Comparison of ENCODE assay signal across 10 cellular contexts in the genomic region with DNA sequence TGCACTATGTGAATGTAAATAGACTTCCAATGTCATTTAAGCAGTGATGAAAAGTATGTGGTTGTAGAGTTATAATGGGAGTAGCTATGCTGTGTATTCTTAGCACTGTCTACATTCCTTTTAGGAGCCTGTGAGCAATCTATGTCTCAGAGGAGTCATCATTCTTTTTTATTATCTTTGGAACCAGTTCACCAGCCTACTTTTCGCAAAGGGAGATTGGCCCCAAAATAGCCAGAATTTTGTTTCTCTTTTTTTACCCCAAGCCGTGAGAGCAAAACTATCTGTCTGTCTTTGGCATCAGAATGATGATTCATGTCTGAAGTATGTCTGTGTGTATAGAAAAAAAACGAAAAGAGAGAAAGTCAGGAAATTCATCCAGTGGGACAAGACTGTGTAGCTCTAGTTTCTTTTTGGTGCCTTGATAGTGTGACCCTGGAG. TPM values are rescaled to one million over a fixed set of nuclear protein-coding genes. Genes with fewer than 3 reads are reported as not detected.
DNase-seq lines count a peak whose midpoint lies in the region; ATAC-seq, FAIRE-seq and TF ChIP-seq lines count a peak whose summit lies in the region.
"Had no signal": no experiment of that assay in that cellular context is flagged by ENCODE, and none has a peak within 500 bp of the region (broad histone marks: within the 10 kb centered on the region; RNA-seq: fewer than 3 reads in every experiment).

No MANE protein-coding gene starts in this region.

- 4% methylated on average over 3 of the region's 3 CpGs for WGBS in K562 (ENCODE audit: insufficient coverage, low coverage, missing lambda C conversion rate)
- WGBS in hepatocyte (ENCODE audit: low lambda C conversion rate, missing lambda C conversion rate): 17% methylated on average over 3 of the region's 3 CpGs
- WGBS in transverse colon (ENCODE audit: low coverage in 1 of 2), 2 donors: 42 to 44% methylated on average over 3 of the region's 3 CpGs

- no peak overlapping the region for H3K9ac ChIP-seq in K562 (ENCODE audit: insufficient read depth in 1 of 2, low read depth in 2 of 2, low read length in 2 of 2)

- in situ Hi-C loops in K562 (cut with MboI): no loop called here
- in situ Hi-C loops in transverse colon (cut with MboI; ENCODE audit: low pct_ligation_motif_present in 1 of 4, low pct_unique_long_range_greater_than_20kb in 1 of 4, low sequenced_read_pairs in 3 of 4): no loop called here

- no peak for TF ChIP-seq POLR2A in K562 (conservative IDR thresholded peaks at IDR 0.05)
- no peak for TF ChIP-seq POLR2A in transverse colon (IDR thresholded peaks at IDR 0.05)

- peak; percentile 62 for FAIRE-seq in K562 (lab: Jason Lieb, UNC)
- FAIRE-seq: islet of Langerhans had no signal

- H3K4me2 ChIP-seq in K562 (ENCODE audit: insufficient read depth, low read length): no peak overlapping the region
- peak overlapping the region; percentile 22 for H3K4me2 ChIP-seq in hepatocyte

- H2AFZ ChIP-seq in K562 (ENCODE audit: low read depth, low read length): no peak overlapping the region
- no peak overlapping the region for H2AFZ ChIP-seq in hepatocyte

- 0 out of 3 replicates have a peak overlapping the region, but pooled peaks have one; percentile 1 for H3K27ac ChIP-seq in K562 (ENCODE audit: extremely low read depth, low read depth, low read length)
- H3K27ac ChIP-seq in hepatocyte: peak overlapping the region; percentile 59
- peak overlapping the region; percentile 39 to 57 (median 52) for H3K27ac ChIP-seq in transverse colon

- H3K4me1 ChIP-seq in K562 (replicated peaks in 1 of 2; ENCODE audit: control insufficient read depth in 2 of 2, insufficient read depth in 2 of 2, low read length in 2 of 2) (peaks cover 6 to 17% of the 10 kb centered on the region in 2 experiments; a peak in 3 of 5 replicates), hepatocyte (ENCODE audit: insufficient read depth) (peaks cover 6% of the 10 kb centered on the region), transverse colon (peaks cover 6 to 15% (median 14%) of the 10 kb centered on the region in 4 donors)

- no TSS peak for BruUV-seq in K562 (replicated peaks; lab: Mats Ljungman, UMichigan)

- H4K20me1 ChIP-seq in K562 (replicated peaks; ENCODE audit: control insufficient read depth, insufficient read depth, low read length) (no peaks in the 10 kb centered on the region), hepatocyte (ENCODE audit: insufficient read depth, poor library complexity, severe bottlenecking) (no peaks in the 10 kb centered on the region)

- POLR2A ChIA-PET in K562 (lab: Yijun Ruan, JAX): interaction anchor here (0.6 kb wide), 1 partner anchor 13 kb away, joined by 3 read pairs; no protein-coding TSS in a partner anchor

- CTCF ChIA-PET in K562 (lab: Yijun Ruan, JAX; ENCODE audit: low intra/inter-chr PET ratio): no interaction called here

- H3K9me1 ChIP-seq in K562 (ENCODE audit: control insufficient read depth, insufficient read depth, low read length): no peaks in the 10 kb centered on the region

- TF ChIP-seq RAD21 in K562 (CRISPR knock-in tag; conservative IDR thresholded peaks at IDR 0.05 in 1 of 2, IDR thresholded peaks at IDR 0.05 in 1 of 2): 0 out of 4 replicates have a peak, but pooled peaks of 1 of the 2 experiments have one; percentile 10

- H3K27me3 ChIP-seq in K562 (ENCODE audit: control insufficient read depth in 2 of 2, insufficient read depth in 2 of 2, low read length in 2 of 2): no peaks in the 10 kb centered on the region
- H3K27me3 ChIP-seq in hepatocyte: no peaks in the 10 kb centered on the region
- H3K27me3 ChIP-seq in transverse colon: no peaks in the 10 kb centered on the region

- TF ChIP-seq CTCF in K562 (IDR thresholded peaks at IDR 0.05 in 2 of 3, conservative IDR thresholded peaks at IDR 0.05 in 1 of 3; ENCODE audit: insufficient read depth in 2 of 3, low read depth in 1 of 3, low read length in 3 of 3) (no peak), hepatocyte (IDR thresholded peaks at IDR 0.05; ENCODE audit: poor library complexity) (no peak), transverse colon (IDR thresholded peaks at IDR 0.05) (no peak)

- intact Hi-C loops in K562 (cut with micrococcal nuclease) (no loop called here), transverse colon (cut with DNase I; ENCODE audit: low total_unique reads) (no loop called here), left colon (cut with DNase I, micrococcal nuclease) (no loop called here)

- peak; percentile 76 for ATAC-seq in K562
- no peak for ATAC-seq in left colon

- H3K9me3 ChIP-seq in K562 (replicated peaks; ENCODE audit: control insufficient read depth, insufficient read depth, low read depth, low read length) (no peaks in the 10 kb centered on the region), hepatocyte (ENCODE audit: low read depth) (no peaks in the 10 kb centered on the region), transverse colon (no peaks in the 10 kb centered on the region)

- H3K9me2 ChIP-seq in hepatocyte (replicated peaks; ENCODE audit: insufficient read depth): no peaks in the 10 kb centered on the region

- H3K36me3 ChIP-seq in K562 (ENCODE audit: control insufficient read depth, insufficient read depth, low read length) (no peaks in the 10 kb centered on the region; the same call in 2 of the 3 replicates), hepatocyte (replicated peaks; ENCODE audit: insufficient read depth, low read depth) (no peaks in the 10 kb centered on the region), transverse colon (no peaks in the 10 kb centered on the region)

- DNase-seq in HS-5 (ENCODE audit: low read depth) (peak; percentile 91), K562 (ENCODE audit: extremely low read depth in 1 of 4, low spot score in 3 of 4) (peak in 2 of 4 experiments; percentile 34 to 71), hepatocyte (ENCODE audit: low spot score) (peak; percentile 41), transverse colon (no peak), left colon (no peak), NOMO-1 treated with dmso at 0.1 percent for 144 hours (lab: John Stamatoyannopoulos, UW; ENCODE audit: unreplicated experiment) (no peak), NCI-H1092 (lab: John Stamatoyannopoulos, UW) (no peak), NCI-H187 (lab: John Stamatoyannopoulos, UW) (no peak)
- DNase-seq: NCI-H1105 had no signal

- TF ChIP-seq EP300 in K562 (IDR thresholded peaks at IDR 0.05; ENCODE audit: low read length): peak; percentile 39; the same call in 1 of the 2 replicates
- TF ChIP-seq EP300 in transverse colon (IDR thresholded peaks at IDR 0.05; ENCODE audit: low read depth): no peak

- H3K4me3 ChIP-seq in K562 (no peak overlapping the region), hepatocyte (no peak overlapping the region), transverse colon (no peak overlapping the region)

- no peaks in the 10 kb centered on the region for H3K79me2 ChIP-seq in K562 (ENCODE audit: control insufficient read depth, insufficient read depth, low read length)
- H3K79me2 ChIP-seq in hepatocyte: peaks cover 39% of the 10 kb centered on the region

TF ChIP-seq in K562, 482 proteins besides CTCF, POLR2A, EP300 and RAD21 (continues in another document):
- TF ChIP-seq YBX1 (IDR thresholded peaks at IDR 0.05) (no peak), SMARCB1 (IDR thresholded peaks at IDR 0.05; ENCODE audit: insufficient read length, low read depth) (no peak), SAP30 (IDR thresholded peaks at IDR 0.05; ENCODE audit: borderline replicate concordance, insufficient read depth, low read depth, low read length, poor library complexity, severe bottlenecking) (no peak), ARID1B (IDR thresholded peaks at IDR 0.05) (peak; percentile 79), ZNF384 (IDR thresholded peaks at IDR 0.05; ENCODE audit: low read depth, low read length) (peak; percentile 74), BCLAF1 (IDR thresholded peaks at IDR 0.05; ENCODE audit: borderline replicate concordance in 1 of 2, control insufficient read depth in 1 of 2, low read depth in 2 of 2, low read length in 1 of 2) (no peak)

RNA-seq across cellular contexts. Expression of gene OSBPL9, which starts 44.2 kb away (rescaled TPM):
- total RNA-seq in K562 (2011; cell fraction: chromatin; rRNA removed; ENCODE audit: low replicate concordance): 130 and 303 TPM in 2 replicates
- total RNA-seq in K562 (2011; cell fraction: nucleolus; rRNA removed): 63.4 and 95.5 TPM in 2 replicates
- total RNA-seq in K562 (2011; cell fraction: nucleoplasm; rRNA removed): 155 and 245 TPM in 2 replicates
- total RNA-seq in K562 (2014; rRNA removed) (170 and 185 TPM in 2 replicates), K562 (2014; rRNA removed; fragmentation: Illumina TruSeq; extraction: Trizol) (210 and 239 TPM in 2 replicates), K562 (2015; rRNA removed; fragmentation: Illumina TruSeq; extraction: Trizol) (209 and 211 TPM in 2 replicates), K562 (2021) (131 and 136 TPM in 2 replicates), hepatocyte (107 and 288 TPM in 2 replicates), transverse colon (10 to 100 TPM; 56.1 to 82.1 (median 65.4) TPM), left colon (10 to 100 TPM; 51.2 to 52.2 TPM)
- polyA plus RNA-seq in K562 (2011; rRNA removed) (194 and 219 TPM in 2 replicates), K562 (2014; fragmentation: Illumina TruSeq; extraction: Trizol) (209 and 217 TPM in 2 replicates), K562 (2014; fragmentation: Nextera tagmentation; extraction: Ambion mirVana) (10 to 100 TPM; 43.9 to 66.2 TPM), K562 (2014; rRNA removed) (140 and 148 TPM in 2 replicates), hepatocyte (59.5 and 71.0 TPM in 2 replicates)
- polyA plus RNA-seq in K562 (2011; cell fraction: cytosol; rRNA removed): 158 and 177 TPM in 2 replicates
- polyA plus RNA-seq in K562 (2011; cell fraction: nucleus; rRNA removed): 148 and 218 TPM in 2 replicates
- polyA plus RNA-seq in K562 (2012): 109 and 119 TPM in 2 replicates
- polyA minus RNA-seq in K562 (2011; rRNA and poly(A)+ RNA removed): 239 and 277 TPM in 2 replicates
- polyA minus RNA-seq in K562 (2011; cell fraction: cytosol; rRNA and poly(A)+ RNA removed): 116 and 142 TPM in 2 replicates
- polyA minus RNA-seq in K562 (2011; cell fraction: nucleus; rRNA and poly(A)+ RNA removed): 109 and 204 TPM in 2 replicates

Comparison
In these comparisons a context has a peak if more than half of its experiments do, and no peak if none do; other contexts are left out.
1. DNase-seq: peak in HS-5 (single experiment) and hepatocyte (single experiment); none in transverse colon (single experiment), left colon (0 of 2), NOMO-1 treated with dmso at 0.1 percent for 144 hours (single experiment), NCI-H1092 (single experiment) and NCI-H187 (0 of 2).
2. H3K27ac ChIP-seq: peak in every context shown above with its lines; median percentile 59 in hepatocyte; 52 in transverse colon; 1 in K562.